Comparison of ENCODE assay signal across 8 cellular contexts in genomic region chr4:781493-782216, GRCh38. TPM values are rescaled to one million over a fixed set of nuclear protein-coding genes. Genes with fewer than 3 reads are reported as not detected.
DNase-seq lines count a peak whose midpoint lies in the region; ATAC-seq and TF ChIP-seq lines count a peak whose summit lies in the region.

No MANE protein-coding gene starts in this region.

- peaks cover 0 to 20% (median 14%) of the 10 kb centered on the region in 4 donors for H3K27me3 ChIP-seq in upper lobe of left lung

- peaks cover 3 to 38% (median 10%) of the 10 kb centered on the region in 4 donors for H3K36me3 ChIP-seq in upper lobe of left lung

- DNase-seq in NCI-H1694 (lab: John Stamatoyannopoulos, UW) (peak; percentile 94), amygdala (lab: John Stamatoyannopoulos, UW) (peak; percentile 64 to 100 (median 98)), left cardiac atrium (peak; percentile 98), posterior cingulate gyrus (peak; percentile 95 to 100 (median 99)), upper lobe of left lung (peak; percentile 99)

- no peaks in the 10 kb centered on the region for H3K9me3 Mint-ChIP-seq in T-helper 1 cell treated with Interleukin-12 subunit alpha and Interleukin-12 subunit beta and Interleukin-4 antibody, amounts not matched to agents 30 μg/mL and 1 μg/mL, for 36 hours

- H3K4me3 Mint-ChIP-seq in T-helper 1 cell treated with Interleukin-12 subunit alpha and Interleukin-12 subunit beta and Interleukin-4 antibody, amounts not matched to agents 30 μg/mL and 1 μg/mL, for 36 hours: peak overlapping the region; percentile 85

- H3K9me3 ChIP-seq in upper lobe of left lung: no peaks in the 10 kb centered on the region

- 0 to 1% methylated on average over 4 to 34 of the region's 57 CpGs for WGBS in upper lobe of left lung, 2 donors

- peaks cover 35% of the 10 kb centered on the region for H3K36me3 Mint-ChIP-seq in T-helper 1 cell treated with Interleukin-12 subunit alpha and Interleukin-12 subunit beta and Interleukin-4 antibody, amounts not matched to agents 30 μg/mL and 1 μg/mL, for 36 hours (ENCODE audit: low read depth)

- H3K27me3 Mint-ChIP-seq in T-helper 1 cell treated with Interleukin-12 subunit alpha and Interleukin-12 subunit beta and Interleukin-4 antibody, amounts not matched to agents 30 μg/mL and 1 μg/mL, for 36 hours (ENCODE audit: low read depth): peaks cover 23% of the 10 kb centered on the region

- peaks cover 39 to 58% (median 46%) of the 10 kb centered on the region in 4 donors for H3K4me1 ChIP-seq in upper lobe of left lung

- ATAC-seq in GM18498 (IDR thresholded peaks at IDR 0.05; ENCODE audit: unreplicated experiment) (peak; percentile 97), HG02885 (IDR thresholded peaks at IDR 0.05; ENCODE audit: poor library complexity, unreplicated experiment) (peak; percentile 96), left cardiac atrium (peak; percentile 96 to 97), upper lobe of left lung (ENCODE audit: low FRiP score in 2 of 2) (peak; percentile 99)

- peak; percentile 47 to 97 (median 93) for TF ChIP-seq POLR2A in upper lobe of left lung (IDR thresholded peaks at IDR 0.05)

- peak overlapping the region; percentile 96 for H3K27ac Mint-ChIP-seq in T-helper 1 cell treated with Interleukin-12 subunit alpha and Interleukin-12 subunit beta and Interleukin-4 antibody, amounts not matched to agents 30 μg/mL and 1 μg/mL, for 36 hours

- TF ChIP-seq CTCF in upper lobe of left lung (IDR thresholded peaks at IDR 0.05): peak in 2 of 6 experiments; percentile 22 to 27

- H3K27ac ChIP-seq in upper lobe of left lung: peak overlapping the region; percentile 90 to 97 (median 92)

- peak overlapping the region; percentile 89 to 100 (median 94) for H3K4me3 ChIP-seq in upper lobe of left lung

- H3K4me1 Mint-ChIP-seq in T-helper 1 cell treated with Interleukin-12 subunit alpha and Interleukin-12 subunit beta and Interleukin-4 antibody, amounts not matched to agents 30 μg/mL and 1 μg/mL, for 36 hours (ENCODE audit: low read depth): peaks cover 42% of the 10 kb centered on the region

- intact Hi-C loops in left cardiac atrium (cut with DNase I): no loop called here
- intact Hi-C loops in posterior cingulate gyrus (cut with DNase I): loop anchor here (5.0 kb wide), 2 partner anchors 151 to 466 kb away; partner anchors contain the start of genes CTBP1, GAK and TMEM175

- TF ChIP-seq EP300 in upper lobe of left lung (IDR thresholded peaks at IDR 0.05): peak in 1 of 4 donors; percentile 36

RNA-seq across cellular contexts. Expression of gene CPLX1, which starts 44.3 kb away (rescaled TPM):
- total RNA-seq in left cardiac atrium (1 to 10 TPM; 5.6 to 9.4 TPM), upper lobe of left lung (1 to 10 TPM in 5 of 6 donors, under 1 TPM in 1; 0.61 to 4.2 (median 1.8) TPM)

Comparison
In these comparisons a context has a peak if more than half of its experiments do, and no peak if none do; other contexts are left out.
1. Peak in every context shown above with its lines: DNase-seq, ATAC-seq, H3K4me3 ChIP-seq and H3K27ac ChIP-seq.